Comparison of ENCODE assay signal across 2 cellular contexts in genomic region chr5:42059778-42060464, GRCh38.
TF ChIP-seq lines count a peak whose summit lies in the region.

No MANE protein-coding gene starts in this region.

TF ChIP-seq in SK-N-SH, 30 proteins besides CTCF, POLR2A, EP300 and RAD21 (continued from another document):
- no peak for TF ChIP-seq IRF3 (IDR thresholded peaks at IDR 0.05; ENCODE audit: low read depth, low read length)

TF ChIP-seq in SK-N-SH treated with all-trans-retinoic acid at 6 μM for 48 hours, 23 proteins besides CTCF, POLR2A, EP300 and RAD21 (continued from another document):
- TF ChIP-seq TSHZ2 (CRISPR knock-in tag; IDR thresholded peaks at IDR 0.05) (no peak), PATZ1 (CRISPR knock-in tag; IDR thresholded peaks at IDR 0.05; ENCODE audit: borderline replicate concordance) (no peak), PPARA (CRISPR knock-in tag; IDR thresholded peaks at IDR 0.05; ENCODE audit: borderline replicate concordance) (no peak), ESRRG (CRISPR knock-in tag; IDR thresholded peaks at IDR 0.05) (no peak), CSRNP3 (CRISPR knock-in tag; IDR thresholded peaks at IDR 0.05) (no peak), CREB5 (CRISPR knock-in tag; IDR thresholded peaks at IDR 0.05; ENCODE audit: low read depth) (no peak), BACH2 (CRISPR knock-in tag; IDR thresholded peaks at IDR 0.05; ENCODE audit: borderline replicate concordance) (no peak), ZNF565 (CRISPR knock-in tag; conservative IDR thresholded peaks at IDR 0.05; ENCODE audit: low read depth) (no peak), TOX (CRISPR knock-in tag; IDR thresholded peaks at IDR 0.05; ENCODE audit: borderline replicate concordance) (no peak), ZC3H10 (CRISPR knock-in tag; IDR thresholded peaks at IDR 0.05) (no peak)
